25 cellular contexts compared by ENCODE assay signal in genomic region chr17:14405189-14405588, GRCh38.
DNase-seq lines count a peak whose midpoint lies in the region; ATAC-seq, FAIRE-seq and TF ChIP-seq lines count a peak whose summit lies in the region.
"Had no signal": no experiment of that assay in that cellular context is flagged by ENCODE, and none has a peak within 500 bp of the region (broad histone marks: within the 10 kb centered on the region; RNA-seq: fewer than 3 reads in every experiment).

No MANE protein-coding gene starts in this region.

- H3K4me1 ChIP-seq in HepG2 (ENCODE audit: insufficient read depth, low read length) (peaks cover 25% of the 10 kb centered on the region), right lobe of liver (no peaks in the 10 kb centered on the region)
- H3K4me1 ChIP-seq: SJCRH30 had no signal

- H3K4me3 ChIP-seq in HepG2 (replicated peaks in 1 of 3; ENCODE audit: insufficient read depth in 1 of 3, low read depth in 2 of 3, low read length in 3 of 3) (no peak overlapping the region), right lobe of liver (no peak overlapping the region)
- H3K4me3 ChIP-seq: K562, PC-9, SJCRH30 had no signal

- H3K27ac Mint-ChIP-seq in activated CD4-positive, alpha-beta T cell treated with anti-CD3 and anti-CD28 coated beads, Interleukin-2, amount 10 ng/mL, durations not matched to agents 7 days and 5 days = peak overlapping the region; percentile 37
- H3K27ac Mint-ChIP-seq in T-cell = peak overlapping the region; percentile 8 to 44
- peak overlapping the region; percentile 38 for H3K27ac Mint-ChIP-seq in neural crest cell (ENCODE audit: unreplicated experiment)
- H3K27ac Mint-ChIP-seq in activated CD4-positive, alpha-beta memory T cell treated with anti-CD3 and anti-CD28 coated beads, Interleukin-2, amount 10 ng/mL, durations not matched to agents 7 days and 5 days = no peak overlapping the region
- H3K27ac Mint-ChIP-seq: HFFc6 had no signal

- H3K4me2 ChIP-seq in HepG2 (ENCODE audit: low read depth, low read length) = no peak overlapping the region
- H3K4me2 ChIP-seq: PC-9 had no signal

- no peak overlapping the region for H3K4me3 Mint-ChIP-seq in activated CD4-positive, alpha-beta T cell treated with anti-CD3 and anti-CD28 coated beads, Interleukin-2, amount 10 ng/mL, durations not matched to agents 7 days and 5 days
- H3K4me3 Mint-ChIP-seq in T-cell (peak overlapping the region in 1 of 3 donors; percentile 43), neural crest cell (no peak overlapping the region)
- no peak overlapping the region for H3K4me3 Mint-ChIP-seq in activated CD4-positive, alpha-beta memory T cell treated with anti-CD3 and anti-CD28 coated beads, Interleukin-2, amount 10 ng/mL, durations not matched to agents 7 days and 5 days
- H3K4me3 Mint-ChIP-seq: HFFc6 had no signal

- H3K4me1 Mint-ChIP-seq in activated CD4-positive, alpha-beta T cell treated with anti-CD3 and anti-CD28 coated beads, Interleukin-2, amount 10 ng/mL, durations not matched to agents 7 days and 5 days = peaks cover 24% of the 10 kb centered on the region
- H3K4me1 Mint-ChIP-seq in T-cell = peaks cover 21 to 28% (median 27%) of the 10 kb centered on the region in 3 donors
- H3K4me1 Mint-ChIP-seq in neural crest cell = no peaks in the 10 kb centered on the region
- peaks cover 23% of the 10 kb centered on the region for H3K4me1 Mint-ChIP-seq in activated CD4-positive, alpha-beta memory T cell treated with anti-CD3 and anti-CD28 coated beads, Interleukin-2, amount 10 ng/mL, durations not matched to agents 7 days and 5 days

- TF ChIP-seq RAD21 in HepG2 (CRISPR knock-in tag; IDR thresholded peaks at IDR 0.05) = no peak

- CTCF ChIA-PET in activated CD4-positive, alpha-beta T cell treated with anti-CD3 and anti-CD28 coated beads, Interleukin-2, amount 10 ng/mL, durations not matched to agents 7 days and 5 days (lab: Charles Lee) = interaction anchor here (0.6 to 1.2 kb wide), 2 partner anchors 8 to 50 kb away, joined by 3 to 5 read pairs; no protein-coding TSS in a partner anchor
- CTCF ChIA-PET in HepG2 (lab: Yijun Ruan, JAX; ENCODE audit: low intra/inter-chr PET ratio, low total read pairs) (no interaction called here), T-cell (lab: Charles Lee) (interaction anchor here (0.7 to 2.3 kb wide), 3 partner anchors 12 to 98 kb away, joined by 3 to 13 read pairs (median 4); no protein-coding TSS in a partner anchor)
- CTCF ChIA-PET in activated CD4-positive, alpha-beta memory T cell treated with anti-CD3 and anti-CD28 coated beads, Interleukin-2, amount 10 ng/mL, durations not matched to agents 7 days and 5 days (lab: Charles Lee) = interaction anchor here (1.5 kb wide), 1 partner anchor 23 kb away, joined by 4 read pairs; no protein-coding TSS in a partner anchor

- DNase-seq in activated CD4-positive, alpha-beta T cell treated with anti-CD3 and anti-CD28 coated beads, Interleukin-2, amount 10 ng/mL, durations not matched to agents 7 days and 5 days = no peak
- DNase-seq in activated CD4-positive, alpha-beta T cell treated with anti-CD3 and anti-CD28 coated beads, Interleukin-2, amount 50 U/mL, for 1 hour = no peak
- DNase-seq in HepG2 (ENCODE audit: low spot score) = no peak
- DNase-seq in right lobe of liver = no peak
- no peak for DNase-seq in T-cell
- DNase-seq in neural crest cell (ENCODE audit: low read depth, low spot score) = no peak
- no peak for DNase-seq in SK-N-DZ (ENCODE audit: low spot score)
- no peak for DNase-seq in activated CD4-positive, alpha-beta memory T cell treated with anti-CD3 and anti-CD28 coated beads, Interleukin-2, amount 10 ng/mL, durations not matched to agents 7 days and 5 days
- DNase-seq: COR-L47; GDM1; H7; HFFc6; Kasumi-1; NCI-H1105 treated with DMSO at 0.1 percent for 48 hours; NCI-H2029; NCI-H446; NCI-H524 treated with DMSO at 0.1 percent for 48 hours; NCI-H774; NK-92 treated with Interleukin-12 subunit alpha and Interleukin-12 subunit beta, amount 100 ng/mL, for 24 hours; PC-9; SJCRH30 had no signal

- 96% methylated on average over 4 of the region's 4 CpGs for WGBS in HepG2 (ENCODE audit: low lambda C conversion rate)
- 89% methylated on average over 4 of the region's 4 CpGs for WGBS in right lobe of liver (ENCODE audit: insufficient coverage, low coverage, low lambda C conversion rate, missing lambda C conversion rate)

- in situ Hi-C loops in HepG2 (cut with HindIII; ENCODE audit: extremely low pct_ligation_motif_present, low pct_unique_long_range_greater_than_20kb) = no loop called here

- H3K36me3 ChIP-seq in HepG2 (replicated peaks in 1 of 2; ENCODE audit: control insufficient read depth in 1 of 2, insufficient read depth in 2 of 2, low read length in 2 of 2) (peaks cover 19 to 85% of the 10 kb centered on the region in 2 experiments), right lobe of liver (no peaks in the 10 kb centered on the region)
- H3K36me3 ChIP-seq: SJCRH30 had no signal

- TF ChIP-seq POLR2A in HepG2 (IDR thresholded peaks at IDR 0.05; ENCODE audit: insufficient read depth in 1 of 2, low read depth in 2 of 2, low read length in 2 of 2) = no peak
- no peak for TF ChIP-seq POLR2A in right lobe of liver (IDR thresholded peaks at IDR 0.05)

- peaks cover 8% of the 10 kb centered on the region for H4K20me1 ChIP-seq in HepG2 (ENCODE audit: insufficient read depth, low read length)

- TF ChIP-seq EP300 in HepG2 (IDR thresholded peaks at IDR 0.05; ENCODE audit: low read depth in 2 of 2, low read length in 2 of 2) (no peak), HepG2 (CRISPR knock-in tag; IDR thresholded peaks at IDR 0.05; ENCODE audit: borderline replicate concordance) (no peak)

- FAIRE-seq in HepG2 (lab: Jason Lieb, UNC) = no peak
- FAIRE-seq: GM12891, K562 had no signal

- no peak overlapping the region for H3K9ac ChIP-seq in HepG2 (ENCODE audit: insufficient read depth, low read depth, low read length)

- intact Hi-C loops in HepG2 (cut with micrococcal nuclease; ENCODE audit: unreplicated experiment) (no loop called here), right lobe of liver (cut with DNase I) (no loop called here)

- H3K27ac ChIP-seq in HepG2 (ENCODE audit: extremely low read length, insufficient read depth, low read length) = no peak overlapping the region
- no peak overlapping the region for H3K27ac ChIP-seq in right lobe of liver
- H3K27ac ChIP-seq: PC-9, SJCRH30 had no signal

- no peaks in the 10 kb centered on the region for H3K27me3 ChIP-seq in HepG2 (ENCODE audit: control insufficient read depth in 1 of 2, insufficient read depth in 2 of 2, low read length in 2 of 2)
- H3K27me3 ChIP-seq in right lobe of liver = no peaks in the 10 kb centered on the region
- H3K27me3 ChIP-seq: SJCRH30 had no signal

- no peaks in the 10 kb centered on the region for H3K27me3 Mint-ChIP-seq in activated CD4-positive, alpha-beta T cell treated with anti-CD3 and anti-CD28 coated beads, Interleukin-2, amount 10 ng/mL, durations not matched to agents 7 days and 5 days
- H3K27me3 Mint-ChIP-seq in T-cell (no peaks in the 10 kb centered on the region), neural crest cell (ENCODE audit: low read depth) (no peaks in the 10 kb centered on the region)
- no peaks in the 10 kb centered on the region for H3K27me3 Mint-ChIP-seq in activated CD4-positive, alpha-beta memory T cell treated with anti-CD3 and anti-CD28 coated beads, Interleukin-2, amount 10 ng/mL, durations not matched to agents 7 days and 5 days
- H3K27me3 Mint-ChIP-seq: CD4-positive, alpha-beta memory T cell had no signal

- H2AFZ ChIP-seq in HepG2 (ENCODE audit: low read length) = no peak overlapping the region
- H2AFZ ChIP-seq: PC-9 had no signal

- H3K9me3 ChIP-seq in HepG2 (ENCODE audit: low read length) (no peaks in the 10 kb centered on the region), right lobe of liver (no peaks in the 10 kb centered on the region)
- H3K9me3 ChIP-seq: SJCRH30 had no signal

- BruUV-seq in HepG2 (replicated peaks; lab: Mats Ljungman, UMichigan) = no TSS peak

- H3K9me3 Mint-ChIP-seq in activated CD4-positive, alpha-beta T cell treated with anti-CD3 and anti-CD28 coated beads, Interleukin-2, amount 10 ng/mL, durations not matched to agents 7 days and 5 days = peaks cover 16% of the 10 kb centered on the region
- H3K9me3 Mint-ChIP-seq in T-cell (peaks cover 0 to 5% (median 4%) of the 10 kb centered on the region in 3 donors), neural crest cell (peaks cover 8% of the 10 kb centered on the region)
- H3K9me3 Mint-ChIP-seq in activated CD4-positive, alpha-beta memory T cell treated with anti-CD3 and anti-CD28 coated beads, Interleukin-2, amount 10 ng/mL, durations not matched to agents 7 days and 5 days = peaks cover 7% of the 10 kb centered on the region
- H3K9me3 Mint-ChIP-seq: HFFc6 had no signal

- peaks cover 64% of the 10 kb centered on the region for H3K79me2 ChIP-seq in HepG2 (ENCODE audit: insufficient read depth, low read length)

- TF ChIP-seq CTCF in HepG2 (CRISPR knock-in tag; IDR thresholded peaks at IDR 0.05) (no peak), right lobe of liver (IDR thresholded peaks at IDR 0.05) (no peak), neural crest cell (conservative IDR thresholded peaks at IDR 0.05) (no peak)

- H3K36me3 Mint-ChIP-seq in activated CD4-positive, alpha-beta T cell treated with anti-CD3 and anti-CD28 coated beads, Interleukin-2, amount 10 ng/mL, durations not matched to agents 7 days and 5 days (ENCODE audit: low read depth) = peaks cover 10% of the 10 kb centered on the region
- H3K36me3 Mint-ChIP-seq in T-cell = peaks cover 4% of the 10 kb centered on the region
- H3K36me3 Mint-ChIP-seq in neural crest cell (ENCODE audit: low read depth) = no peaks in the 10 kb centered on the region
- H3K36me3 Mint-ChIP-seq in activated CD4-positive, alpha-beta memory T cell treated with anti-CD3 and anti-CD28 coated beads, Interleukin-2, amount 10 ng/mL, durations not matched to agents 7 days and 5 days (ENCODE audit: low read depth) = peaks cover 3% of the 10 kb centered on the region

- ATAC-seq in HepG2 (no peak), right lobe of liver (no peak), T-cell (replicated peaks in 1 of 4) (no peak)
- ATAC-seq: K562, Right ventricle myocardium inferior had no signal

- POLR2A ChIA-PET in activated CD4-positive, alpha-beta T cell treated with anti-CD3 and anti-CD28 coated beads, Interleukin-2, amount 10 ng/mL, durations not matched to agents 7 days and 5 days (lab: Charles Lee) = no interaction called here
- POLR2A ChIA-PET in HepG2 (lab: Yijun Ruan, JAX) = interaction anchor here (1.5 to 2.6 kb wide), 3 partner anchors 15 to 105 kb away, joined by 3 to 11 read pairs (median 3); partner anchors contain the start of gene HS3ST3B1
- POLR2A ChIA-PET in T-cell (lab: Charles Lee) = no interaction called here
- POLR2A ChIA-PET in activated CD4-positive, alpha-beta memory T cell treated with anti-CD3 and anti-CD28 coated beads, Interleukin-2, amount 10 ng/mL, durations not matched to agents 7 days and 5 days (lab: Charles Lee) = interaction anchor here (1.2 kb wide), 1 partner anchor 105 kb away, joined by 3 read pairs; the partner anchor contains the start of gene HS3ST3B1

TF ChIP-seq in HepG2, 621 proteins besides CTCF, POLR2A, EP300 and RAD21 (continues in another document):
- TF ChIP-seq POLR2G (IDR thresholded peaks at IDR 0.05; ENCODE audit: low read depth, low read length) = 0 out of 2 replicates have a peak, but pooled peaks have one; percentile 34

Comparison
In these comparisons a context has a peak if more than half of its experiments do, and no peak if none do; other contexts are left out.
1. POLR2A ChIA-PET loops: an anchor here in HepG2 (1.5 to 2.6 kb wide) and activated CD4-positive, alpha-beta memory T cell treated with anti-CD3 and anti-CD28 coated beads, Interleukin-2, amount 10 ng/mL, durations not matched to agents 7 days and 5 days (1.2 kb wide); none called in activated CD4-positive, alpha-beta T cell treated with anti-CD3 and anti-CD28 coated beads, Interleukin-2, amount 10 ng/mL, durations not matched to agents 7 days and 5 days and T-cell.